1 cellular context compared by ENCODE assay signal in genomic region chr11:5624489-5625278, GRCh38.
TF ChIP-seq lines count a peak whose summit lies in the region.

Gene TRIM34, plus strand, starts transcription at chr11:5625001. Its CDS starts 7,331 bp downstream, at chr11:5632332.

TF ChIP-seq in WTC11, 78 proteins besides CTCF, POLR2A, EP300 and RAD21 (continued from another document):
- TF ChIP-seq ERG (CRISPR knock-in tag; IDR thresholded peaks at IDR 0.05) (no peak), AFF4 (CRISPR knock-in tag; IDR thresholded peaks at IDR 0.05; ENCODE audit: borderline replicate concordance) (no peak), ZNF138 (CRISPR knock-in tag; conservative IDR thresholded peaks at IDR 0.05) (no peak)
